In the genomic region with DNA sequence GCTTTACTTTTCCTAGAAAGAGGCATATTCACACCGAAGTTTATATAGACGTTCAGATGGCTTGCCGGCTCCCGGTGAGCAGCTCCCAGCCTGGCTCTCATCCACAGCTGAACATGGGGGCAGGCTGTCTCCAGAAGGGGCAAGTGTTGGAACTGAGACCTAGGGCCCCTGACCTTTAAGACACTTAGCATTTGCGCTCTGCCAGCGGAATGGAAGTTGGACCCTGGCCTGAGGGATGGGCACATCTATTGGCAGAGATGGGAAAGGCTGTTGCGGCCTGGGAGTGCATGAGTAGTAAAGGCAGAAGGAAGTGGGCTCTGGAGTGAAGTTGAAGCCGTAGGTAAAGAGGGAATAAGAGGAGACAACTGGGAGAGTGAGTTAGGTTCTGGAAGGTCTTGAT, we compare ENCODE assay signal across 33 cellular contexts. TPM values are rescaled to one million over a fixed set of nuclear protein-coding genes. Genes with fewer than 3 reads are reported as not detected.
"Had no signal": no experiment of that assay in that cellular context is flagged by ENCODE, and none has a peak within 500 bp of the region (broad histone marks: within the 10 kb centered on the region; RNA-seq: fewer than 3 reads in every experiment).

No MANE protein-coding gene starts in this region.

- H3K36me3 Mint-ChIP-seq: activated naive CD8-positive, alpha-beta T cell treated with anti-CD3 and anti-CD28 coated beads for 36 hours had no signal

- H3K27me3 Mint-ChIP-seq: activated CD4-positive, alpha-beta T cell treated with anti-CD3 and anti-CD28 coated beads, Interleukin-2, amount 10 ng/mL, durations not matched to agents 24 days and 14 days; activated CD8-positive, alpha-beta T cell treated with anti-CD3 and anti-CD28 coated beads for 36 hours; activated naive CD8-positive, alpha-beta T cell treated with anti-CD3 and anti-CD28 coated beads for 36 hours had no signal

- H3K9me3 Mint-ChIP-seq: activated CD4-positive, alpha-beta T cell treated with anti-CD3 and anti-CD28 coated beads, Interleukin-2, amount 10 ng/mL, durations not matched to agents 24 days and 14 days; activated CD8-positive, alpha-beta T cell treated with anti-CD3 and anti-CD28 coated beads for 36 hours; activated naive CD8-positive, alpha-beta T cell treated with anti-CD3 and anti-CD28 coated beads for 36 hours; activated T-cell treated with anti-CD3 and anti-CD28 coated beads, Interleukin-2, amount 50 U/mL, for 72 hours; activated T-helper 17 cell treated with anti-CD3 and anti-CD28 coated beads, Interleukin-2, amount 50 U/mL, for 72 hours had no signal

- H3K4me3 ChIP-seq: MG63, Peyer's patch, SJCRH30, SK-N-MC had no signal

- H3K4me1 ChIP-seq: Peyer's patch, SJCRH30 had no signal

- H3K9me3 ChIP-seq: MG63, Peyer's patch, SJCRH30 had no signal

- H3K27me3 ChIP-seq: brain microvascular endothelial cell, MG63, Peyer's patch, SJCRH30 had no signal

- ATAC-seq: activated CD8-positive, alpha-beta T cell treated with anti-CD3 and anti-CD28 coated beads for 36 hours; activated T-cell treated with anti-CD3 and anti-CD28 coated beads, Interleukin-2, amount 50 U/mL, for 72 hours; activated T-helper 17 cell treated with anti-CD3 and anti-CD28 coated beads, Interleukin-2, amount 50 U/mL, for 72 hours; PC-3 had no signal

- H3K27ac Mint-ChIP-seq: activated CD4-positive, alpha-beta T cell treated with anti-CD3 and anti-CD28 coated beads, Interleukin-2, amount 10 ng/mL, durations not matched to agents 24 days and 14 days; activated CD8-positive, alpha-beta T cell treated with anti-CD3 and anti-CD28 coated beads for 36 hours; activated naive CD8-positive, alpha-beta T cell treated with anti-CD3 and anti-CD28 coated beads for 36 hours; activated T-cell treated with anti-CD3 and anti-CD28 coated beads, Interleukin-2, amount 50 U/mL, for 72 hours; activated T-helper 17 cell treated with anti-CD3 and anti-CD28 coated beads, Interleukin-2, amount 50 U/mL, for 72 hours had no signal

- H3K36me3 ChIP-seq: Peyer's patch had no signal

- H3K4me1 Mint-ChIP-seq: activated CD4-positive, alpha-beta T cell treated with anti-CD3 and anti-CD28 coated beads, Interleukin-2, amount 10 ng/mL, durations not matched to agents 24 days and 14 days; activated naive CD8-positive, alpha-beta T cell treated with anti-CD3 and anti-CD28 coated beads for 36 hours; activated T-helper 17 cell treated with anti-CD3 and anti-CD28 coated beads, Interleukin-2, amount 50 U/mL, for 72 hours had no signal

- H3K27ac ChIP-seq: brain microvascular endothelial cell, Peyer's patch, RWPE1, SJCRH30, SK-N-MC, WERI-Rb-1 had no signal

- DNase-seq: activated CD4-positive, alpha-beta T cell treated with anti-CD3 and anti-CD28 coated beads, Interleukin-2, amount 10 ng/mL, durations not matched to agents 24 days and 14 days; activated CD4-positive, alpha-beta T cell treated with anti-CD3 and anti-CD28 coated beads, Interleukin-2, amount 50 U/mL, for 4 hours; activated CD8-positive, alpha-beta T cell treated with anti-CD3 and anti-CD28 coated beads for 36 hours; activated effector memory CD4-positive, alpha-beta T cell treated with anti-CD3 and anti-CD28 coated beads, Interleukin-2, amount 50 U/mL, for 16 hours; activated naive CD4-positive, alpha-beta T cell; activated naive CD4-positive, alpha-beta T cell treated with anti-CD3 and anti-CD28 coated beads, Interleukin-2, amount 50 U/mL, for 16 hours; activated naive CD8-positive, alpha-beta T cell treated with anti-CD3 and anti-CD28 coated beads for 36 hours; activated T-cell treated with anti-CD3 and anti-CD28 coated beads, Interleukin-2, amount 50 U/mL, for 1 hour; activated T-cell treated with anti-CD3 and anti-CD28 coated beads, Interleukin-2, amount 50 U/mL, for 72 hours; amniotic stem cell; aorta; brain microvascular endothelial cell; Kasumi-1; KG1; MG63; NCI-H1048; NCI-H1105 treated with DMSO at 0.1 percent for 48 hours; NCI-H1436; NCI-H1694 treated with DMSO at 0.1 percent for 48 hours; NCI-H2029; NCI-H345; NCI-H524 treated with DMSO at 0.1 percent for 48 hours; PC-3; SHP77; SJCRH30; T1000; WERI-Rb-1 had no signal

- H3K4me3 Mint-ChIP-seq: activated CD4-positive, alpha-beta T cell treated with anti-CD3 and anti-CD28 coated beads, Interleukin-2, amount 10 ng/mL, durations not matched to agents 24 days and 14 days; activated CD8-positive, alpha-beta T cell treated with anti-CD3 and anti-CD28 coated beads for 36 hours; activated naive CD8-positive, alpha-beta T cell treated with anti-CD3 and anti-CD28 coated beads for 36 hours; activated T-cell treated with anti-CD3 and anti-CD28 coated beads, Interleukin-2, amount 50 U/mL, for 72 hours; activated T-helper 17 cell treated with anti-CD3 and anti-CD28 coated beads, Interleukin-2, amount 50 U/mL, for 72 hours had no signal

RNA-seq across cellular contexts. Expression of gene TSPAN9, which starts 54.2 kb away (rescaled TPM):
- total RNA-seq: T-helper 1 cell treated with Interleukin-12 subunit alpha and Interleukin-12 subunit beta and Interleukin-4 antibody, amounts not matched to agents 30 ng/mL and 1 ng/mL, for 36 hours; T-helper 2 cell treated with Interferon-gamma antibody and Interleukin-4, amounts not matched to agents 100 ng/mL and 5 ng/mL, for 36 hours had no signal
